Comparison of ENCODE assay signal across 8 cellular contexts in the genomic region with DNA sequence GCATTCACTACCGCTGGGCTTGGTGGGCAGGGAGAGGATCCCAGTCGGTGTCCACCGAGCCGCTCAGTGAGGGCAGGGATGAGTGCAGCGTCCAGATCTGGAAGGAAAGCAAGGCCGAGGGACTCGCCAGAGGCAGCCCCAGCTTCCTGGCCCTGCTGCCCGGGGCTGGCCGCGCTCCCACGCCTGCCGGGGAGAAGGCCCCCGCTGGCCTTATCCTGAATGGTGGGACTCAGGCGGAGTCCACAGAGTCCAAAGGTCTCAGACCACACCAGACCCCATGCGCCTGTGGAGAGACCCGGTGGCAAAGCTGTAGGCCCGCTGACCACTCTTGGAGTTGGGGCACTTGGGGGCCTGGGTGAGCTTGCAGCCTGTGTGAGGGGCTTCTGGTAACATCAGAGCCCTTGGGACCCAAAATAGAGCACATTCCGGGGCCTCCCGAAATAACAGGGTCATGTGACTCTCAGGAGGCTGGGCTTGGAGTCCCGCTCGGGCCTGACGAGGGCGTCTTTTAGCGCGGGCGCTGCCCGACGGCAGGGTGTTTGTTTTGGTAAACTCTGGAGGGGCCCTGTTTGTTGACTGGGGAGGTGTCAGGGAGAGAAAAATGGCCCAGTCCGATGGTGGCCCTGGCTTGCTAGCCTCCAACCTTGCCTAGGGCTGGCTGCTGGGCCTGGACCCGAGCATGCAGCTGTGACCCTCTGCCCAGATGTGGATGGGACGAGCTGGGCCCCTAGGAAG. TPM values are rescaled to one million over a fixed set of nuclear protein-coding genes. Genes with fewer than 3 reads are reported as not detected.
DNase-seq lines count a peak whose midpoint lies in the region; ATAC-seq and TF ChIP-seq lines count a peak whose summit lies in the region.
"Had no signal": no experiment of that assay in that cellular context is flagged by ENCODE, and none has a peak within 500 bp of the region (broad histone marks: within the 10 kb centered on the region; RNA-seq: fewer than 3 reads in every experiment).

No MANE protein-coding gene starts in this region.

- peak in 1 of 2 donors; percentile 15 for TF ChIP-seq POLR2A in uterus (IDR thresholded peaks at IDR 0.05)

- H3K27ac Mint-ChIP-seq in endodermal cell = peak overlapping the region; percentile 87
- no peak overlapping the region for H3K27ac Mint-ChIP-seq in mesothelial cell of epicardium

- H3K27me3 ChIP-seq in endodermal cell (ENCODE audit: control insufficient read depth, insufficient read depth, low read length, poor library complexity, severe bottlenecking) = no peaks in the 10 kb centered on the region
- H3K27me3 ChIP-seq in uterus = no peaks in the 10 kb centered on the region

- H3K27me3 Mint-ChIP-seq in endodermal cell (ENCODE audit: insufficient read depth) (no peaks in the 10 kb centered on the region), mesothelial cell of epicardium (ENCODE audit: low read depth) (no peaks in the 10 kb centered on the region)

- peak overlapping the region; percentile 38 for H3K9ac ChIP-seq in endodermal cell (ENCODE audit: extremely low read depth, low read length, poor library complexity, severe bottlenecking)

- H3K4me3 Mint-ChIP-seq in endodermal cell = peak overlapping the region; percentile 71
- peak overlapping the region; percentile 74 for H3K4me3 Mint-ChIP-seq in mesothelial cell of epicardium

- H3K36me3 Mint-ChIP-seq in endodermal cell (ENCODE audit: low read depth) (no peaks in the 10 kb centered on the region), mesothelial cell of epicardium (no peaks in the 10 kb centered on the region)

- WGBS in endodermal cell (ENCODE audit: insufficient coverage in 1 of 2, insufficient read length in 1 of 2), 2 experiments = 83 to 86% methylated on average over 24 to 31 of the region's 31 CpGs

- intact Hi-C loops in uterus (cut with DNase I; ENCODE audit: low total_unique reads) = loop anchor here (10.0 kb wide), 1 partner anchor 76 kb away; no protein-coding TSS in a partner anchor

- H3K4me1 Mint-ChIP-seq in endodermal cell = peaks cover 29% of the 10 kb centered on the region
- peaks cover 36% of the 10 kb centered on the region for H3K4me1 Mint-ChIP-seq in mesothelial cell of epicardium

- H3K36me3 ChIP-seq in endodermal cell (ENCODE audit: control insufficient read depth, insufficient read depth, low read length) = no peaks in the 10 kb centered on the region
- no peaks in the 10 kb centered on the region for H3K36me3 ChIP-seq in uterus

- H3K27ac ChIP-seq in endodermal cell (ENCODE audit: low read depth, low read length) = peak overlapping the region; percentile 53
- peak overlapping the region; percentile 76 to 91 for H3K27ac ChIP-seq in uterus

- no peak for ATAC-seq in activated CD4-positive, CD25-positive, alpha-beta regulatory T cell treated with anti-CD3 and anti-CD28 coated beads, Interleukin-2, amount 50 U/mL, for 24 hours
- ATAC-seq in HG02610 (IDR thresholded peaks at IDR 0.05; ENCODE audit: unreplicated experiment) = no peak

- H3K4me3 ChIP-seq in endodermal cell (ENCODE audit: low read length) (peak overlapping the region; percentile 88), uterus (peak overlapping the region; percentile 74 to 95)

- H3K9me3 ChIP-seq in endodermal cell (ENCODE audit: control insufficient read depth, low read length) (no peaks in the 10 kb centered on the region), uterus (no peaks in the 10 kb centered on the region)

- peak; percentile 12 for DNase-seq in MV-4-11 (lab: John Stamatoyannopoulos, UW)
- no peak for DNase-seq in endodermal cell
- no peak for DNase-seq in mesothelial cell of epicardium (ENCODE audit: low spot score in 2 of 2, unreplicated experiment in 2 of 2)
- peak; percentile 61 to 67 for DNase-seq in uterus
- DNase-seq in NCI-H82 treated with DMSO at 0.1 percent for 48 hours (lab: John Stamatoyannopoulos, UW; ENCODE audit: unreplicated experiment) = no peak
- DNase-seq: hippocampal formation had no signal

- peaks cover 37% of the 10 kb centered on the region for H3K4me1 ChIP-seq in endodermal cell (ENCODE audit: control insufficient read depth, insufficient read depth, low read length)
- peaks cover 2 to 38% of the 10 kb centered on the region in 2 donors for H3K4me1 ChIP-seq in uterus

- no peak for TF ChIP-seq CTCF in endodermal cell (conservative IDR thresholded peaks at IDR 0.05)
- TF ChIP-seq CTCF in mesothelial cell of epicardium (IDR thresholded peaks at IDR 0.05; ENCODE audit: unreplicated experiment) = no peak
- TF ChIP-seq CTCF in uterus (IDR thresholded peaks at IDR 0.05) = peak in 2 of 4 experiments; percentile 9 to 11

- H3K9me3 Mint-ChIP-seq in endodermal cell (no peaks in the 10 kb centered on the region), mesothelial cell of epicardium (no peaks in the 10 kb centered on the region)

RNA-seq across cellular contexts. Expression of a gene that starts 2.8 kb away (rescaled TPM):
- 10 to 100 TPM; 58.3 to 70.6 TPM for total RNA-seq in endodermal cell
- polyA plus RNA-seq in endodermal cell (2013, experiment 1 of 2) = 37.4 TPM
- 33.9 TPM for polyA plus RNA-seq in endodermal cell (2013, experiment 2 of 2)
- 43.7 to 46.0 TPM (median 45.0 TPM) in 3 replicates for total RNA-seq in mesothelial cell of epicardium
- 10 to 100 TPM; 17.1 to 84.6 (median 24.0) TPM for total RNA-seq in uterus

Comparison
In these comparisons a context has a peak if more than half of its experiments do, and no peak if none do; other contexts are left out.
1. DNase-seq: peak in MV-4-11 (single experiment) and uterus (2 of 2); none in endodermal cell (single experiment), mesothelial cell of epicardium (0 of 2) and NCI-H82 treated with DMSO at 0.1 percent for 48 hours (single experiment).